ENCODE assay signal across 8 cellular contexts in the genomic region with DNA sequence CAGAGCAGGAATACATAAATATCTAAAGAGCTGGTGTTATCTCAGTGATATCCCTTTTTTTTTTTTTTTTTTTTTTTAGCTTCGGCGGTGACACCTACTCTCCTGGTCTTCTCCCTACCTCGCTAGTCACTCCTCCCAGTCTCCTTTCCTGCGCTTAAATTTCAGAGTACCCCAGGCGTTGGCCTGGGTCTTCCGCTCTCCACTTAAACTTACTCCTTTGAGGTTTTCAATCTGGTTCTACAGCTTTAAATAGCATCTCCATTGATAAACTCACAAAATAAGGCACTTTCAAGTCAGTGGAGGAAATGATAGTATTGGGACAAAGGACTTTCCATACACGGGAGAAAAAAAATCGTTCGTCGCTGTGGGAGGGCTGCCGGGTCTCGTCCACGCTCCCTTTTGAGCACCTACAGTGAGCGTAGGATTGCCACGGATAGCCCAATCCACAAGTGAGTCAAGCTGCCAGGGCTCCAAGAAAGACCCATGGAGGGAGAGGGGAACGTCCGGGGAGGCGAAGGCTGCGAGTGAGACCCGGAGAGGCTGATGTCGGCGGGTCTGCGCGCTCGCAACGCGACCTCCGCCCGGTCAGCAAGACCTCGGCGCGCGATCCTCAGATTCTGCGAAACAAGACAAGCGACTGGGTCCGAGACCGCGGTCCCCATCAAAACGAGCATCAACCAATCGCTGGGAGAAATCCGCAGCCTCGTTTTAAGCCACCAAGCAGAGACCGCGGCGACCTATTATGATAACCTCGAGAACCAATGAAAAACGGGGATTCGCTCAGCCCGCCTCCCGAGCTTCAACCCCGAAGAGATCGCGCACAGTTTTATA. TPM values are rescaled to one million over a fixed set of nuclear protein-coding genes. Genes with fewer than 3 reads are reported as not detected.
A peak's percentile ranks its signal among the peaks of the same experiment; 100 is the strongest.
DNase-seq lines count a peak whose midpoint lies in the region; ATAC-seq and FAIRE-seq lines count a peak whose summit lies in the region.

No MANE protein-coding gene starts in this region.

- H3K4me1 Mint-ChIP-seq in CD8-positive, alpha-beta memory T cell = peaks cover 29 to 42% (median 37%) of the 10 kb centered on the region in 3 donors

- peak overlapping the region; percentile 86 for H3K4me2 ChIP-seq in mesendoderm (ENCODE audit: low read length)

- H3K79me2 ChIP-seq in mesendoderm (ENCODE audit: control insufficient read depth, insufficient read depth, low read length) = peaks cover 24% of the 10 kb centered on the region

- peak overlapping the region; percentile 99 for H3K27ac ChIP-seq in CD8-positive, alpha-beta memory T cell (ENCODE audit: low read depth, low read length)
- peak overlapping the region; percentile 93 for H3K27ac ChIP-seq in mesendoderm (ENCODE audit: low read depth, low read length)

- peak overlapping the region; percentile 61 for H2BK5ac ChIP-seq in mesendoderm (ENCODE audit: low read length)

- H4K5ac ChIP-seq in mesendoderm (ENCODE audit: low read length) = peak overlapping the region; percentile 84

- peak overlapping the region; percentile 90 to 99 (median 95) for H3K4me3 Mint-ChIP-seq in CD8-positive, alpha-beta memory T cell

- H3K27me3 ChIP-seq in CD8-positive, alpha-beta memory T cell (ENCODE audit: insufficient read depth, low read length, poor library complexity, severe bottlenecking) = no peaks in the 10 kb centered on the region
- H3K27me3 ChIP-seq in mesendoderm (ENCODE audit: insufficient read depth, low read length, poor library complexity) = no peaks in the 10 kb centered on the region

- H3K9me3 ChIP-seq in CD8-positive, alpha-beta memory T cell (ENCODE audit: low read length) = no peaks in the 10 kb centered on the region

- POLR2A ChIA-PET in CD8-positive, alpha-beta memory T cell (lab: Charles Lee) = interaction anchor here (0.7 to 2.4 kb wide), 3 partner anchors 15 to 304 kb away, joined by 5 to 23 read pairs (median 9); no protein-coding TSS in a partner anchor

- H2BK120ac ChIP-seq in mesendoderm (ENCODE audit: low read depth, low read length) = no peak overlapping the region

- H4K8ac ChIP-seq in mesendoderm (ENCODE audit: low read depth, low read length) = no peak overlapping the region

- peak overlapping the region; percentile 43 for H3K18ac ChIP-seq in mesendoderm (ENCODE audit: low read length)

- DNase-seq in CD8-positive, alpha-beta memory T cell = peak; percentile 78 to 91 (median 86)
- DNase-seq in HT-29 (ENCODE audit: low spot score) = peak; percentile 97
- DNase-seq in NOMO-1 (lab: John Stamatoyannopoulos, UW; ENCODE audit: unreplicated experiment in 2 of 2) = peak; percentile 92 to 95
- peak; percentile 83 for DNase-seq in activated CD8-positive, alpha-beta memory T cell treated with anti-CD3 and anti-CD28 coated beads, Interleukin-2, amount 50 U/mL, for 24 hours (ENCODE audit: extremely low read depth)
- peak; percentile 98 for DNase-seq in mesendoderm
- peak; percentile 67 for DNase-seq in stimulated activated CD8-positive, alpha-beta memory T cell treated with anti-CD3 and anti-CD28 coated beads, Interleukin-12 subunit alpha, Interleukin-12 subunit beta, amount 100 ng/mL, for 24 hours (ENCODE audit: extremely low read depth)

- peak; percentile 15 for FAIRE-seq in endometrium (lab: Jason Lieb, UNC)

- ATAC-seq in GM21367 (IDR thresholded peaks at IDR 0.05; ENCODE audit: unreplicated experiment) = peak; percentile 62

- H3K27ac Mint-ChIP-seq in CD8-positive, alpha-beta memory T cell = peak overlapping the region; percentile 93 to 100 (median 98)

- peaks cover 25% of the 10 kb centered on the region for H3K4me1 ChIP-seq in CD8-positive, alpha-beta memory T cell (ENCODE audit: insufficient read depth, low read length)
- H3K4me1 ChIP-seq in mesendoderm (ENCODE audit: control insufficient read depth, low read depth, low read length) = peaks cover 2% of the 10 kb centered on the region

- H3K9me3 Mint-ChIP-seq in CD8-positive, alpha-beta memory T cell = no peaks in the 10 kb centered on the region

- peaks cover 17 to 20% of the 10 kb centered on the region in 2 donors for H3K27me3 Mint-ChIP-seq in CD8-positive, alpha-beta memory T cell

- peak overlapping the region; percentile 97 for H3K56ac ChIP-seq in mesendoderm (ENCODE audit: low read length)

- peak overlapping the region; percentile 70 for H3K4ac ChIP-seq in mesendoderm (ENCODE audit: low read depth, low read length)

- H3K4me3 ChIP-seq in CD8-positive, alpha-beta memory T cell (ENCODE audit: low read length) = peak overlapping the region; percentile 99
- H3K4me3 ChIP-seq in mesendoderm (ENCODE audit: low read length) = peak overlapping the region; percentile 65

- H2AK5ac ChIP-seq in mesendoderm (ENCODE audit: low read length) = no peak overlapping the region

- H3K36me3 ChIP-seq in CD8-positive, alpha-beta memory T cell (ENCODE audit: insufficient read depth, low read length) = peaks cover 29% of the 10 kb centered on the region
- H3K36me3 ChIP-seq in mesendoderm (ENCODE audit: control insufficient read depth, insufficient read depth, low read length) = peaks cover 9% of the 10 kb centered on the region

- peaks cover 5% of the 10 kb centered on the region for H3K79me1 ChIP-seq in mesendoderm (ENCODE audit: low read length)

- peak overlapping the region; percentile 100 for H3K9ac ChIP-seq in mesendoderm (ENCODE audit: low read length)

- H3K36me3 Mint-ChIP-seq in CD8-positive, alpha-beta memory T cell = peaks cover 15 to 44% (median 15%) of the 10 kb centered on the region in 3 donors

- no CpG with 5 or more reads among the region's 53 CpGs for WGBS in mesendoderm (ENCODE audit: extremely low coverage, insufficient coverage, low lambda C conversion rate)

- H3K23ac ChIP-seq in mesendoderm (ENCODE audit: low read length) = peak overlapping the region; percentile 66

- H2BK15ac ChIP-seq in mesendoderm (replicated peaks; ENCODE audit: low read depth) = no peak overlapping the region

- CTCF ChIA-PET in CD8-positive, alpha-beta memory T cell (lab: Charles Lee) = interaction anchor here (0.7 to 1.5 kb wide), 4 partner anchors 9 to 58 kb away, joined by 3 to 5 read pairs (median 4); no protein-coding TSS in a partner anchor

RNA-seq across cellular contexts. Expression of gene SRSF6, which starts 0.7 kb away (rescaled TPM):
- total RNA-seq in CD8-positive, alpha-beta memory T cell = 100 to 1,000 TPM; 203 to 207 TPM
- 40.3 TPM for polyA plus RNA-seq in CD8-positive, alpha-beta memory T cell
- total RNA-seq in HT-29 (2014; rRNA removed; shearing (Covaris generic)) = 68.8 and 78.6 TPM in 2 replicates
- polyA plus RNA-seq in mesendoderm (2013, experiment 1 of 2) = 155 TPM
- polyA plus RNA-seq in mesendoderm (2013, experiment 2 of 2) = 154 TPM

RNA-seq across cellular contexts. Expression of gene L3MBTL1, which starts 50.5 kb away (rescaled TPM):
- total RNA-seq in CD8-positive, alpha-beta memory T cell = 1 to 10 TPM; 4.6 to 5.2 TPM
- polyA plus RNA-seq in CD8-positive, alpha-beta memory T cell = 1.8 TPM
- total RNA-seq in HT-29 (2014; rRNA removed; shearing (Covaris generic)) = 9.7 and 9.9 TPM in 2 replicates
- polyA plus RNA-seq in mesendoderm (2013, experiment 1 of 2) = 2.1 TPM
- 1.8 TPM for polyA plus RNA-seq in mesendoderm (2013, experiment 2 of 2)

Comparison
In these comparisons a context has a peak if more than half of its experiments do, and no peak if none do; other contexts are left out.
1. Peak in every context shown above with its lines: DNase-seq, ATAC-seq, H3K4me3 ChIP-seq and H3K27ac ChIP-seq.